In the genomic region with DNA sequence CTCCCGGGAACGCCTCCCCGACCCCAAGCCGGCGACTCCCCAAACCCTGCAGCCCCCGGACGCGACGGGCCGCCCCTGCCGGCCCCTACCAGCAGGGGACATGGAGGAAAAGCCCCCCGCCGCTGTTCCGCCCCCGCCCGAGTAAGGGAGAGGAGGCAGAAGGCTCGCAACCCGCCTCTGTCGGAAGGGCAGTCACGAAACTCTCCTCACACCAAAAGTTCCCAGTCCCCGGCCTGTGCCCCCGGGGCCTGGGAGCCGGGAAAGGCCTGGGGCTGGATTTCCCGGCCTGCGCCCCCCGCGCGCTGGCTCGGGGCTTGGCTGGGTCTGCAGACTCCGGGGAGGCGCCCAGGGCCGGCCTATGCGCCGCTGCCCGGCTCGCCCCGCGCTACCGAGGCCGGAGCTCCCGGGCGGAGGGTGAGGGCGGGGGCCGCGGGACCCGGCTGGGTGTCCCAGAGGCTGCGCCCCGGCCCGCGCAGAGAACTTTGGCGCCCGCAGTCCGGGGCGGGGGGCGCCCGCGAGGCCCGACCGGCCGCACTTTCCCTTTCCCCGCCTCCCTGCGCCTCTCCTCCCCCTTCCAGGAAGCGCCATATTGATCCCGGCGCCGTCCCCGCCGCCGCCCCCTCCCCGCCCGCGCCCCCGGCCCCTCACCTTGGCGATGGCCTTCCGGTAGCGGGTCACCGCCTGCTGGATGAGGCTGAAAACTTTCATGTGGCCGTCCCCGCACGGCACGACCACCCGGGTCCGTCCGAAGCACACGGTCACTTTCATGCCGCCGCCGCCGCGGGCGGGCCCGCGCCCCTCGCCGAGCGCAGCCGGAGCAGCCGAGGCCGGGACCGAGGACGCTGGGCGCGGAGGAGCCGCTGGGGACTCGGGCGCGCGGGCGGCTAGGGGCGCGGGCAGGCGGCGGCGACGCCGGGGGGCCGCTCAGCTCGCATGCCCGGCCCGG, we compare ENCODE assay signal across 8 cellular contexts. TPM values are rescaled to one million over a fixed set of nuclear protein-coding genes. Genes with fewer than 3 reads are reported as not detected.
DNase-seq lines count a peak whose midpoint lies in the region; ATAC-seq and TF ChIP-seq lines count a peak whose summit lies in the region.

No MANE protein-coding gene starts in this region.

- no TSS peak for BruUV-seq in PC-3 (replicated peaks; lab: Mats Ljungman, UMichigan)

- no peak; the same call in 1 of the 2 replicates for TF ChIP-seq CTCF in PC-3 (conservative IDR thresholded peaks at IDR 0.05; ENCODE audit: low read depth, low read length)

- peak overlapping the region in 1 of 2 experiments; percentile 98 for H3K14ac ChIP-seq in mesenchymal stem cell (ENCODE audit: low read length in 2 of 2)

- peak overlapping the region in 1 of 2 experiments; percentile 81 for H2BK12ac ChIP-seq in mesenchymal stem cell (ENCODE audit: low read length in 2 of 2)

- peaks cover 2% of the 10 kb centered on the region for H3K79me1 ChIP-seq in mesenchymal stem cell (replicated peaks; ENCODE audit: low read length, poor library complexity, severe bottlenecking)

- H3K9me2 ChIP-seq in GM23248 (ENCODE audit: insufficient read depth): no peaks in the 10 kb centered on the region
- no peaks in the 10 kb centered on the region for H3K9me2 ChIP-seq in PC-3 (replicated peaks; ENCODE audit: low read length)

- peak overlapping the region; percentile 94 for H2BK120ac ChIP-seq in mesenchymal stem cell (ENCODE audit: low read depth, low read length)

- CTCF ChIA-PET in PC-3 (lab: Charles Lee): interaction anchor here (0.9 to 1.0 kb wide), 3 partner anchors 90 to 93 kb away, joined by 3 to 4 read pairs (median 3); no protein-coding TSS in a partner anchor

- H3K4me3 ChIP-seq in GM23248: peak overlapping the region; percentile 79
- peak overlapping the region; percentile 72 for H3K4me3 ChIP-seq in PC-3 (ENCODE audit: low read length)
- H3K4me3 ChIP-seq in duodenal mucosa (ENCODE audit: low read depth in 1 of 2, low read length in 2 of 2): peak overlapping the region; percentile 77 to 82
- peak overlapping the region; percentile 84 to 92 for H3K4me3 ChIP-seq in mesenchymal stem cell (ENCODE audit: insufficient read depth in 1 of 2, low read depth in 1 of 2, low read length in 2 of 2)
- H3K4me3 ChIP-seq in urinary bladder (ENCODE audit: low read depth, low read length): peak overlapping the region; percentile 99

- peak overlapping the region; percentile 28 for H3K27ac ChIP-seq in GM23248
- H3K27ac ChIP-seq in PC-3 (ENCODE audit: low read length): peak overlapping the region; percentile 13; the same call in 1 of the 2 replicates
- H3K27ac ChIP-seq in duodenal mucosa (ENCODE audit: low read depth, low read length): peak overlapping the region; percentile 56
- H3K27ac ChIP-seq in mesenchymal stem cell (ENCODE audit: low read length, poor library complexity, severe bottlenecking): peak overlapping the region; percentile 89
- H3K27ac ChIP-seq in urinary bladder (ENCODE audit: low read depth): peak overlapping the region; percentile 88

- peaks cover 27% of the 10 kb centered on the region for H3K4me1 ChIP-seq in GM23248 (ENCODE audit: insufficient read depth)
- H3K4me1 ChIP-seq in PC-3 (ENCODE audit: insufficient read depth, low read length): peaks cover 36% of the 10 kb centered on the region
- peaks cover 8 to 31% of the 10 kb centered on the region in 2 donors for H3K4me1 ChIP-seq in duodenal mucosa (ENCODE audit: control insufficient read depth in 1 of 2, insufficient read depth in 2 of 2, low read length in 2 of 2)
- peaks cover 19% of the 10 kb centered on the region for H3K4me1 ChIP-seq in mesenchymal stem cell (ENCODE audit: control insufficient read depth, insufficient read depth, low read depth, low read length)
- H3K4me1 ChIP-seq in urinary bladder (ENCODE audit: insufficient read depth): no peaks in the 10 kb centered on the region

- H3F3A ChIP-seq in GM23248 (ENCODE audit: insufficient read depth) (peaks cover 23% of the 10 kb centered on the region), PC-3 (ENCODE audit: low read length, unreplicated experiment) (no peaks in the 10 kb centered on the region)

- H3K36me3 ChIP-seq in GM23248 (ENCODE audit: low read depth) (no peaks in the 10 kb centered on the region), PC-3 (ENCODE audit: low read depth, low read length) (no peaks in the 10 kb centered on the region), duodenal mucosa (ENCODE audit: control insufficient read depth in 1 of 2, insufficient read depth in 2 of 2, low read length in 2 of 2) (no peaks in the 10 kb centered on the region), mesenchymal stem cell (ENCODE audit: control insufficient read depth in 1 of 2, insufficient read depth in 2 of 2, low read depth in 1 of 2, low read length in 2 of 2) (no peaks in the 10 kb centered on the region), urinary bladder (ENCODE audit: insufficient read depth) (no peaks in the 10 kb centered on the region)

- peak overlapping the region; percentile 80 for H3K9ac ChIP-seq in GM23248
- H3K9ac ChIP-seq in PC-3 (ENCODE audit: low read length): peak overlapping the region; percentile 85
- peak overlapping the region; percentile 20 to 61 for H3K9ac ChIP-seq in duodenal mucosa (ENCODE audit: low read depth in 1 of 2, low read length in 2 of 2)
- H3K9ac ChIP-seq in mesenchymal stem cell (ENCODE audit: low read length): peak overlapping the region; percentile 89

- H3K9me3 ChIP-seq in GM23248 (ENCODE audit: low read depth) (no peaks in the 10 kb centered on the region), PC-3 (ENCODE audit: low read length) (no peaks in the 10 kb centered on the region), duodenal mucosa (ENCODE audit: control insufficient read depth in 1 of 2, low read length in 2 of 2) (no peaks in the 10 kb centered on the region), mesenchymal stem cell (ENCODE audit: control insufficient read depth, low read length) (no peaks in the 10 kb centered on the region)

- H3K4ac ChIP-seq in mesenchymal stem cell (ENCODE audit: low read depth in 1 of 2, low read length in 2 of 2): peak overlapping the region; percentile 87 to 92

- peaks cover 43% of the 10 kb centered on the region for H3K79me2 ChIP-seq in GM23248 (ENCODE audit: insufficient read depth)
- peaks cover 50% of the 10 kb centered on the region for H3K79me2 ChIP-seq in PC-3 (ENCODE audit: low read length)

- peak; percentile 34 for ATAC-seq in PC-3

- no peaks in the 10 kb centered on the region; the same call in 1 of the 2 replicates for H4K20me1 ChIP-seq in GM23248 (ENCODE audit: insufficient read depth)
- H4K20me1 ChIP-seq in PC-3 (ENCODE audit: low read length): peaks cover 42% of the 10 kb centered on the region

- POLR2A ChIA-PET in PC-3 (lab: Charles Lee; ENCODE audit: unreplicated experiment): interaction anchor here (0.6 to 0.7 kb wide), 3 partner anchors 83 to 1355 kb away, joined by 3 to 4 read pairs (median 4); no protein-coding TSS in a partner anchor

- in situ Hi-C loops in GM23248 (cut with MboI): loop anchor here (10.0 kb wide), 1 partner anchor 130 kb away; no protein-coding TSS in a partner anchor

- H4K8ac ChIP-seq in mesenchymal stem cell (ENCODE audit: low read length): peak overlapping the region; percentile 82

- peak overlapping the region; percentile 86 for H3K4me2 ChIP-seq in GM23248 (ENCODE audit: unreplicated experiment)
- H3K4me2 ChIP-seq in PC-3 (ENCODE audit: low read length): peak overlapping the region; percentile 90
- H3K4me2 ChIP-seq in mesenchymal stem cell (ENCODE audit: low read length, poor library complexity, severe bottlenecking): peak overlapping the region; percentile 81

- 0 to 1% methylated on average over 26 to 72 of the region's 120 CpGs for WGBS in GM23248 (ENCODE audit: low coverage in 1 of 2, low lambda C conversion rate in 2 of 2, missing lambda C conversion rate in 2 of 2), 2 experiments
- WGBS in mesenchymal stem cell: under 1% methylated on average over 56 of the region's 120 CpGs
- WGBS in urinary bladder: under 1% methylated on average over 113 of the region's 120 CpGs

- peak overlapping the region; percentile 72 for H2AFZ ChIP-seq in GM23248
- H2AFZ ChIP-seq in PC-3 (ENCODE audit: low read length): peak overlapping the region; percentile 63
- peak overlapping the region; percentile 47 for H2AFZ ChIP-seq in mesenchymal stem cell (ENCODE audit: low read depth, low read length)

- H3K27me3 ChIP-seq in GM23248 (replicated peaks; ENCODE audit: insufficient read depth) (no peaks in the 10 kb centered on the region), PC-3 (ENCODE audit: low read length) (no peaks in the 10 kb centered on the region), duodenal mucosa (ENCODE audit: control insufficient read depth in 1 of 2, insufficient read depth in 2 of 2, low read length in 2 of 2) (peaks cover 0 to 6% of the 10 kb centered on the region in 2 donors), mesenchymal stem cell (ENCODE audit: control insufficient read depth in 1 of 2, insufficient read depth in 1 of 2, low read length in 2 of 2) (no peaks in the 10 kb centered on the region)

- peak overlapping the region; percentile 77 for H2AK5ac ChIP-seq in mesenchymal stem cell (ENCODE audit: low read length, severe bottlenecking)

- intact Hi-C loops in PC-3 (cut with micrococcal nuclease): loop anchor here (2.0 kb wide), 1 partner anchor 56 kb away; no protein-coding TSS in a partner anchor

- peak overlapping the region; percentile 95 to 98 for H3K18ac ChIP-seq in mesenchymal stem cell (ENCODE audit: low read depth in 1 of 2, low read length in 2 of 2)

- H2BK5ac ChIP-seq in mesenchymal stem cell (ENCODE audit: low read depth, low read length, poor library complexity, severe bottlenecking): peak overlapping the region; percentile 97

- peak overlapping the region; percentile 100 for H2BK15ac ChIP-seq in mesenchymal stem cell (ENCODE audit: low read depth, poor library complexity, severe bottlenecking)

- DNase-seq in EL (peak; percentile 56), GM23248 (peak; percentile 49), PC-3 (peak; percentile 72), mesenchymal stem cell (peak; percentile 59), NCI-H2081 treated with DMSO at 0.1 percent for 48 hours (lab: John Stamatoyannopoulos, UW) (no peak), CD1c-positive myeloid dendritic cell (ENCODE audit: extremely low spot score) (no peak)

- peak overlapping the region; percentile 92 for H4K91ac ChIP-seq in mesenchymal stem cell (ENCODE audit: low read length)

- peak overlapping the region in 1 of 2 experiments; percentile 96 for H3K23ac ChIP-seq in mesenchymal stem cell (ENCODE audit: low read length in 2 of 2)

RNA-seq across cellular contexts. Expression of gene PARD3, which starts 0.6 kb away (rescaled TPM):
- 21.2 and 30.9 TPM in 2 replicates for total RNA-seq in GM23248 (2014; rRNA removed; shearing (Covaris generic))
- polyA plus RNA-seq in GM23248 (2016; fragmentation: Nextera tagmentation; extraction: Ambion mirVana) (6.3 and 7.7 TPM in 2 replicates), urinary bladder (27.5 TPM)
- total RNA-seq in PC-3 (2014; rRNA removed) (149 and 154 TPM in 2 replicates), urinary bladder (89.1 TPM)
- 37.3 TPM for polyA plus RNA-seq in mesenchymal stem cell (2013, experiment 1 of 2)
- 35.9 TPM for polyA plus RNA-seq in mesenchymal stem cell (2013, experiment 2 of 2)

Comparison
In these comparisons a context has a peak if more than half of its experiments do, and no peak if none do; other contexts are left out.
1. DNase-seq: peak in EL (single experiment), GM23248 (single experiment), PC-3 (single experiment) and mesenchymal stem cell (single experiment); none in NCI-H2081 treated with DMSO at 0.1 percent for 48 hours (single experiment) and CD1c-positive myeloid dendritic cell (single experiment).
2. H3K27ac ChIP-seq: peak in every context shown above with its lines; median percentile 89 in mesenchymal stem cell; 88 in urinary bladder; 56 in duodenal mucosa; 28 in GM23248; 13 in PC-3.
3. Peak in every context shown above with its lines, with median percentiles within 50 percentile points of each other: H2AFZ ChIP-seq, H3K4me2 ChIP-seq, H3K4me3 ChIP-seq and H3K9ac ChIP-seq.